Comparison of ENCODE assay signal across 21 cellular contexts in the genomic region with DNA sequence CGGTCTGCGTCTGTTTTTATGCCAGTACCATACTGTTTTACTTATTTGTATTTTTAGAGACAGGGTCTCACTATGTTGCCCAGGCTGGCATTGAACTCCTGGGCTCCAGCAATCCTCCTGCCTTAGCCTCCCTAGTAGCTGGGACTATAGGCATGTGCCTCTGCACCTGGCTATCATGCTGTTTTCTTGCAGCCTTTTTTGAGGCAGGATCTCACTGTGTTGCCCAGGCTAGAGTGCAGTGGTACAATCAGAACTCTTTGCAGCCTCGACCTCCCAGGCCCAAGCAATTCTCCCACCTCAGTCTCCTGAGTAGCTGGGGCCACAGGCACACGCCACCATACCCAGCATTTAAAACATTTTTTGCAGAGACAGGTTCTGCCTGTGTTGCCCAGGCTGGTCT. TPM values are rescaled to one million over a fixed set of nuclear protein-coding genes. Genes with fewer than 3 reads are reported as not detected.
DNase-seq lines count a peak whose midpoint lies in the region; ATAC-seq, FAIRE-seq and TF ChIP-seq lines count a peak whose summit lies in the region.
"Had no signal": no experiment of that assay in that cellular context is flagged by ENCODE, and none has a peak within 500 bp of the region (broad histone marks: within the 10 kb centered on the region; RNA-seq: fewer than 3 reads in every experiment).

No MANE protein-coding gene starts in this region.

- no peak for TF ChIP-seq RAD21 in HepG2 (CRISPR knock-in tag; IDR thresholded peaks at IDR 0.05)

- H3K4me3 Mint-ChIP-seq in WTC11, result no peak overlapping the region
- H3K4me3 Mint-ChIP-seq: CD14-positive monocyte; CD4-positive, alpha-beta memory T cell; CD4-positive, CD25-positive, alpha-beta regulatory T cell; CD8-positive, alpha-beta memory T cell had no signal

- BruUV-seq in HepG2 (replicated peaks; lab: Mats Ljungman, UMichigan), result no TSS peak

- no peaks in the 10 kb centered on the region for H3K36me3 ChIP-seq in HepG2 (replicated peaks in 1 of 2; ENCODE audit: control insufficient read depth in 1 of 2, insufficient read depth in 2 of 2, low read length in 2 of 2)
- H3K36me3 ChIP-seq in right lobe of liver, result no peaks in the 10 kb centered on the region
- H3K36me3 ChIP-seq in transverse colon, result no peaks in the 10 kb centered on the region
- H3K36me3 ChIP-seq: BE2C, BLaER1 had no signal

- TF ChIP-seq POLR2A in HepG2 (IDR thresholded peaks at IDR 0.05; ENCODE audit: insufficient read depth in 1 of 2, low read depth in 2 of 2, low read length in 2 of 2) (no peak), right lobe of liver (IDR thresholded peaks at IDR 0.05) (no peak), transverse colon (IDR thresholded peaks at IDR 0.05) (no peak)

- H3K27ac ChIP-seq in HepG2 (ENCODE audit: extremely low read length, insufficient read depth, low read length) (no peak overlapping the region), right lobe of liver (no peak overlapping the region), transverse colon (no peak overlapping the region)
- H3K27ac ChIP-seq: 22Rv1, A549, BLaER1 had no signal

- TF ChIP-seq EP300 in HepG2 (IDR thresholded peaks at IDR 0.05; ENCODE audit: low read depth in 2 of 2, low read length in 2 of 2) (no peak), HepG2 (CRISPR knock-in tag; IDR thresholded peaks at IDR 0.05; ENCODE audit: borderline replicate concordance) (no peak), transverse colon (IDR thresholded peaks at IDR 0.05; ENCODE audit: low read depth) (no peak)

- 71% methylated on average over 4 of the region's 4 CpGs for WGBS in HepG2 (ENCODE audit: low lambda C conversion rate)
- WGBS in right lobe of liver (ENCODE audit: insufficient coverage, low coverage, low lambda C conversion rate, missing lambda C conversion rate), result 93% methylated on average over 4 of the region's 4 CpGs
- WGBS in transverse colon (ENCODE audit: low coverage in 1 of 2), 2 donors, result 95 to 98% methylated on average over 3 to 4 of the region's 4 CpGs

- no peaks in the 10 kb centered on the region for H3K4me1 ChIP-seq in HepG2 (ENCODE audit: insufficient read depth, low read length)
- H3K4me1 ChIP-seq in right lobe of liver, result peaks cover 0 to 11% (median 0%) of the 10 kb centered on the region in 4 donors
- no peaks in the 10 kb centered on the region for H3K4me1 ChIP-seq in transverse colon
- H3K4me1 ChIP-seq: A549, Caco-2 had no signal

- H3K9ac ChIP-seq in HepG2 (ENCODE audit: insufficient read depth, low read depth, low read length), result no peak overlapping the region
- H3K9ac ChIP-seq: BLaER1 had no signal

- H3K27me3 ChIP-seq in HepG2 (ENCODE audit: control insufficient read depth in 1 of 2, insufficient read depth in 2 of 2, low read length in 2 of 2) (no peaks in the 10 kb centered on the region), right lobe of liver (no peaks in the 10 kb centered on the region), transverse colon (no peaks in the 10 kb centered on the region)
- H3K27me3 ChIP-seq: BE2C, BLaER1 had no signal

- H3K4me3 ChIP-seq in HepG2 (replicated peaks in 1 of 3; ENCODE audit: insufficient read depth in 1 of 3, low read depth in 2 of 3, low read length in 3 of 3), result no peak overlapping the region
- H3K4me3 ChIP-seq in right lobe of liver, result no peak overlapping the region
- no peak overlapping the region for H3K4me3 ChIP-seq in transverse colon
- H3K4me3 ChIP-seq: A549, BLaER1 had no signal

- no peaks in the 10 kb centered on the region for H3K9me3 Mint-ChIP-seq in WTC11
- H3K9me3 Mint-ChIP-seq: CD8-positive, alpha-beta memory T cell had no signal

- DNase-seq in HepG2 (ENCODE audit: low spot score) (no peak), right lobe of liver (no peak), WTC11 (ENCODE audit: low spot score) (no peak), AG20443 (ENCODE audit: low spot score) (no peak), transverse colon (no peak)
- DNase-seq: BE2C; C1 segment of cervical spinal cord; Caco-2; Calu3; CD4-positive, alpha-beta memory T cell; CD4-positive, CD25-positive, alpha-beta regulatory T cell; CD8-positive, alpha-beta memory T cell; DMS79 treated with DMSO at 0.1 percent for 48 hours; GF-D8 had no signal

- H3K9me3 ChIP-seq in HepG2 (ENCODE audit: low read length) (no peaks in the 10 kb centered on the region), right lobe of liver (no peaks in the 10 kb centered on the region), transverse colon (no peaks in the 10 kb centered on the region)
- H3K9me3 ChIP-seq: A549, BE2C, Caco-2 had no signal

- H4K20me1 ChIP-seq in HepG2 (ENCODE audit: insufficient read depth, low read length), result no peaks in the 10 kb centered on the region
- H4K20me1 ChIP-seq: BLaER1 had no signal

- H3K36me3 Mint-ChIP-seq in WTC11, result no peaks in the 10 kb centered on the region
- H3K36me3 Mint-ChIP-seq: CD4-positive, CD25-positive, alpha-beta regulatory T cell had no signal

- CTCF ChIA-PET in HepG2 (lab: Yijun Ruan, JAX; ENCODE audit: low intra/inter-chr PET ratio, low total read pairs) (no interaction called here), WTC11 (lab: Charles Lee) (no interaction called here)

- POLR2A ChIA-PET in HepG2 (lab: Yijun Ruan, JAX), result no interaction called here
- POLR2A ChIA-PET in WTC11 (lab: Charles Lee), result interaction anchor here (0.6 to 1.0 kb wide), 2 partner anchors 19 to 299 kb away, joined by 3 read pairs; no protein-coding TSS in a partner anchor

- no peak overlapping the region for H2AFZ ChIP-seq in HepG2 (ENCODE audit: low read length)

- intact Hi-C loops in HepG2 (cut with micrococcal nuclease; ENCODE audit: unreplicated experiment), result no loop called here
- intact Hi-C loops in right lobe of liver (cut with DNase I), result no loop called here
- intact Hi-C loops in transverse colon (cut with DNase I; ENCODE audit: low total_unique reads), result no loop called here

- no peaks in the 10 kb centered on the region for H3K4me1 Mint-ChIP-seq in WTC11
- H3K4me1 Mint-ChIP-seq: CD14-positive monocyte; CD8-positive, alpha-beta memory T cell had no signal

- H3K27ac Mint-ChIP-seq in WTC11, result no peak overlapping the region
- H3K27ac Mint-ChIP-seq: CD14-positive monocyte; CD4-positive, CD25-positive, alpha-beta regulatory T cell; CD8-positive, alpha-beta memory T cell had no signal

- TF ChIP-seq CTCF in HepG2 (CRISPR knock-in tag; IDR thresholded peaks at IDR 0.05), result no peak
- TF ChIP-seq CTCF in right lobe of liver (IDR thresholded peaks at IDR 0.05), result no peak
- TF ChIP-seq CTCF in WTC11 (IDR thresholded peaks at IDR 0.05), result no peak
- TF ChIP-seq CTCF in transverse colon (IDR thresholded peaks at IDR 0.05), result no peak

- no peaks in the 10 kb centered on the region for H3K27me3 Mint-ChIP-seq in WTC11 (ENCODE audit: low read depth)
- H3K27me3 Mint-ChIP-seq: CD4-positive, alpha-beta memory T cell; CD4-positive, CD25-positive, alpha-beta regulatory T cell had no signal

- no peaks in the 10 kb centered on the region for H3K79me2 ChIP-seq in HepG2 (ENCODE audit: insufficient read depth, low read length)

- ATAC-seq in HepG2, result no peak
- ATAC-seq in right lobe of liver, result no peak
- no peak for ATAC-seq in WTC11
- ATAC-seq: A549 had no signal

- H3K4me2 ChIP-seq in HepG2 (ENCODE audit: low read depth, low read length), result no peak overlapping the region
- H3K4me2 ChIP-seq: A549, BLaER1 had no signal

- FAIRE-seq in HepG2 (lab: Jason Lieb, UNC), result no peak
- FAIRE-seq: A549, D721Med, GM12891 had no signal

- in situ Hi-C loops in HepG2 (cut with HindIII; ENCODE audit: extremely low pct_ligation_motif_present, low pct_unique_long_range_greater_than_20kb) (no loop called here), transverse colon (cut with MboI; ENCODE audit: low pct_ligation_motif_present in 1 of 4, low pct_unique_long_range_greater_than_20kb in 1 of 4, low sequenced_read_pairs in 3 of 4) (no loop called here)

RNA-seq across cellular contexts. Expression of a gene that starts 5.3 kb away (rescaled TPM):
- total RNA-seq in HepG2 (2016; rRNA removed; fragmentation: Illumina TruSeq; extraction: Trizol) (0.07 TPM in 1 of 2 replicates, not detected in the other), right lobe of liver (under 1 TPM in 4 of 6 experiments, not detected in 2; 0.10 to 0.39 (median 0.26) TPM), WTC11 (2021) (0.25 to 0.46 TPM (median 0.27 TPM) in 3 replicates), transverse colon (1 to 10 TPM in 1 of 4 donors, under 1 TPM in 2, not detected in 1; 0.48 to 2.6 (median 0.82) TPM)
- total RNA-seq in HepG2 (2016; cell fraction: cytosol; rRNA removed; fragmentation: Illumina TruSeq; extraction: Trizol; ENCODE audit: low read depth), result 0.26 and 0.30 TPM in 2 replicates
- total RNA-seq in HepG2 (2016; cell fraction: insoluble cytoplasmic fraction; rRNA removed; fragmentation: Illumina TruSeq; extraction: Trizol), result 0.19 TPM in 1 of 2 replicates, not detected in the other
- 0.22 TPM in 1 of 2 replicates, not detected in the other for total RNA-seq in HepG2 (2016; cell fraction: membrane; rRNA removed; fragmentation: Illumina TruSeq; extraction: Trizol)
- total RNA-seq in HepG2 (2016; cell fraction: nucleus; rRNA removed; fragmentation: Illumina TruSeq; extraction: Trizol), result 0.19 TPM in 1 of 2 replicates, not detected in the other
- 0.32 and 0.46 TPM in 2 replicates for polyA plus RNA-seq in HepG2 (2011; rRNA removed)
- 0.04 and 0.08 TPM in 2 replicates for polyA plus RNA-seq in HepG2 (2011; cell fraction: cytosol; rRNA removed)
- polyA plus RNA-seq in HepG2 (2011; cell fraction: nucleus; rRNA removed), result 0.82 and 1.2 TPM in 2 replicates
- 0.24 and 0.29 TPM in 2 replicates for polyA plus RNA-seq in HepG2 (2012)
- polyA plus RNA-seq in HepG2 (2016; cell fraction: cytosol; fragmentation: Illumina TruSeq; extraction: Trizol; ENCODE audit: low read depth), result not detected in 2 replicates
- polyA plus RNA-seq in HepG2 (2016; cell fraction: insoluble cytoplasmic fraction; fragmentation: Illumina TruSeq; extraction: Trizol; ENCODE audit: low read depth), result not detected in 2 replicates
- polyA plus RNA-seq in HepG2 (2016; cell fraction: membrane; fragmentation: Illumina TruSeq; extraction: Trizol; ENCODE audit: low read depth), result not detected in 2 replicates
- 0.79 and 1.3 TPM in 2 replicates for polyA plus RNA-seq in HepG2 (2016; cell fraction: nucleus; fragmentation: Illumina TruSeq; extraction: Trizol; ENCODE audit: insufficient read depth, low read depth)
- not detected in 2 replicates for polyA minus RNA-seq in HepG2 (2011; rRNA and poly(A)+ RNA removed; ENCODE audit: low replicate concordance)
- not detected in 2 replicates for polyA minus RNA-seq in HepG2 (2011; cell fraction: cytosol; rRNA and poly(A)+ RNA removed)
- polyA minus RNA-seq in HepG2 (2011; cell fraction: nucleus; rRNA and poly(A)+ RNA removed), result 0.64 and 0.99 TPM in 2 replicates
- total RNA-seq: A172, Caco-2 had no signal
- polyA plus RNA-seq: CD4-positive, CD25-positive, alpha-beta regulatory T cell; CD8-positive, alpha-beta memory T cell had no signal

RNA-seq across cellular contexts. Expression of a gene that starts 50.4 kb away (rescaled TPM):
- total RNA-seq in HepG2 (2016; rRNA removed; fragmentation: Illumina TruSeq; extraction: Trizol) (12.4 and 15.6 TPM in 2 replicates), right lobe of liver (10 to 100 TPM in 1 of 6 experiments, 1 to 10 TPM in 5; 4.9 to 12.1 (median 6.9) TPM), WTC11 (2021) (10.7 to 12.8 TPM (median 12.7 TPM) in 3 replicates), transverse colon (10 to 100 TPM in 3 of 4 donors, 1 to 10 TPM in 1; 3.7 to 25.4 (median 16.7) TPM)
- 1.3 and 1.5 TPM in 2 replicates for total RNA-seq in HepG2 (2016; cell fraction: cytosol; rRNA removed; fragmentation: Illumina TruSeq; extraction: Trizol; ENCODE audit: low read depth)
- 12.8 and 17.2 TPM in 2 replicates for total RNA-seq in HepG2 (2016; cell fraction: insoluble cytoplasmic fraction; rRNA removed; fragmentation: Illumina TruSeq; extraction: Trizol)
- 2.2 and 3.6 TPM in 2 replicates for total RNA-seq in HepG2 (2016; cell fraction: membrane; rRNA removed; fragmentation: Illumina TruSeq; extraction: Trizol)
- total RNA-seq in HepG2 (2016; cell fraction: nucleus; rRNA removed; fragmentation: Illumina TruSeq; extraction: Trizol), result 23.2 and 26.0 TPM in 2 replicates
- polyA plus RNA-seq in HepG2 (2011; rRNA removed), result 9.3 and 10.0 TPM in 2 replicates
- polyA plus RNA-seq in HepG2 (2011; cell fraction: cytosol; rRNA removed), result 1.4 and 2.1 TPM in 2 replicates
- polyA plus RNA-seq in HepG2 (2011; cell fraction: nucleus; rRNA removed), result 12.4 and 19.0 TPM in 2 replicates
- 9.4 and 9.9 TPM in 2 replicates for polyA plus RNA-seq in HepG2 (2012)
- polyA plus RNA-seq in HepG2 (2016; cell fraction: cytosol; fragmentation: Illumina TruSeq; extraction: Trizol; ENCODE audit: low read depth), result 0.52 and 0.58 TPM in 2 replicates
- 13.6 and 15.3 TPM in 2 replicates for polyA plus RNA-seq in HepG2 (2016; cell fraction: insoluble cytoplasmic fraction; fragmentation: Illumina TruSeq; extraction: Trizol; ENCODE audit: low read depth)
- polyA plus RNA-seq in HepG2 (2016; cell fraction: membrane; fragmentation: Illumina TruSeq; extraction: Trizol; ENCODE audit: low read depth), result 1.7 and 3.0 TPM in 2 replicates
- 30.9 and 31.7 TPM in 2 replicates for polyA plus RNA-seq in HepG2 (2016; cell fraction: nucleus; fragmentation: Illumina TruSeq; extraction: Trizol; ENCODE audit: insufficient read depth, low read depth)
- polyA minus RNA-seq in HepG2 (2011; rRNA and poly(A)+ RNA removed; ENCODE audit: low replicate concordance), result 1.7 and 3.2 TPM in 2 replicates
- polyA minus RNA-seq in HepG2 (2011; cell fraction: cytosol; rRNA and poly(A)+ RNA removed), result 3.6 TPM in 2 replicates
- 43.8 and 51.6 TPM in 2 replicates for polyA minus RNA-seq in HepG2 (2011; cell fraction: nucleus; rRNA and poly(A)+ RNA removed)

RNA-seq across cellular contexts. Expression of a gene that starts 50.6 kb away (rescaled TPM):
- 10.7 and 18.0 TPM in 2 replicates for total RNA-seq in HepG2 (2016; rRNA removed; fragmentation: Illumina TruSeq; extraction: Trizol)
- total RNA-seq in HepG2 (2016; cell fraction: cytosol; rRNA removed; fragmentation: Illumina TruSeq; extraction: Trizol; ENCODE audit: low read depth), result 1.6 and 1.8 TPM in 2 replicates
- 10.9 and 17.6 TPM in 2 replicates for total RNA-seq in HepG2 (2016; cell fraction: insoluble cytoplasmic fraction; rRNA removed; fragmentation: Illumina TruSeq; extraction: Trizol)
- 4.0 and 4.5 TPM in 2 replicates for total RNA-seq in HepG2 (2016; cell fraction: membrane; rRNA removed; fragmentation: Illumina TruSeq; extraction: Trizol)
- total RNA-seq in HepG2 (2016; cell fraction: nucleus; rRNA removed; fragmentation: Illumina TruSeq; extraction: Trizol), result 15.0 and 16.2 TPM in 2 replicates
- 1.4 and 2.3 TPM in 2 replicates for polyA plus RNA-seq in HepG2 (2011; rRNA removed)
- 0.48 and 0.72 TPM in 2 replicates for polyA plus RNA-seq in HepG2 (2011; cell fraction: cytosol; rRNA removed)
- polyA plus RNA-seq in HepG2 (2011; cell fraction: nucleus; rRNA removed), result 2.1 and 2.5 TPM in 2 replicates
- polyA plus RNA-seq in HepG2 (2012), result 4.0 and 6.9 TPM in 2 replicates
- 0.26 and 0.27 TPM in 2 replicates for polyA plus RNA-seq in HepG2 (2016; cell fraction: cytosol; fragmentation: Illumina TruSeq; extraction: Trizol; ENCODE audit: low read depth)
- polyA plus RNA-seq in HepG2 (2016; cell fraction: insoluble cytoplasmic fraction; fragmentation: Illumina TruSeq; extraction: Trizol; ENCODE audit: low read depth), result 14.8 and 15.6 TPM in 2 replicates
- polyA plus RNA-seq in HepG2 (2016; cell fraction: membrane; fragmentation: Illumina TruSeq; extraction: Trizol; ENCODE audit: low read depth), result 1.1 and 1.4 TPM in 2 replicates
- polyA plus RNA-seq in HepG2 (2016; cell fraction: nucleus; fragmentation: Illumina TruSeq; extraction: Trizol; ENCODE audit: insufficient read depth, low read depth), result 23.3 and 25.3 TPM in 2 replicates
- 1.5 and 4.4 TPM in 2 replicates for polyA minus RNA-seq in HepG2 (2011; rRNA and poly(A)+ RNA removed; ENCODE audit: low replicate concordance)
- 1.3 and 2.4 TPM in 2 replicates for polyA minus RNA-seq in HepG2 (2011; cell fraction: cytosol; rRNA and poly(A)+ RNA removed)
- 6.5 and 7.0 TPM in 2 replicates for polyA minus RNA-seq in HepG2 (2011; cell fraction: nucleus; rRNA and poly(A)+ RNA removed)
- total RNA-seq in right lobe of liver, result 1 to 10 TPM in 4 of 6 experiments, under 1 TPM in 2; 0.84 to 2.4 (median 1.2) TPM
- 13.0 to 13.6 TPM (median 13.6 TPM) in 3 replicates for total RNA-seq in WTC11 (2021)
- 1 to 10 TPM; 1.2 to 2.4 (median 2.0) TPM for total RNA-seq in transverse colon
